Comparison of ENCODE assay signal across 1 cellular context in the genomic region with DNA sequence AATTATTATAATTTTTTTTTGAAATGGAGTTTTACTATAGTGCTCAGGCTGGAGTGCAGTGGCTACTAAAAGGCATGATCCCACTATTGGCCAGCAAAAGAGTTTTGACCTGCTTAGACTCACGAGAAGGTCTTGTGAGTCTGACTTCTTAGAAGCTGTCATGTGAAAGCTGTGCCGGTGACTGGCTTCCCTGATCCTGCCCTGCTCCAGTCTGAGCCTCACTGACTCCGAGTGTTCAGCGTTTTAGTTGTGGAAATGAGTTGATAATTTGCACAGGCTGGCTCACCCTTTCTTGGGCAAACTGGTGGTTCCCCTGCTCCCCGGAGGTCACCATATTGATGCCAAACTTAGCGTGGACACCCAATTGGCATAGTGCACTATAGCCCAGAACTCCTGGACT.
TF ChIP-seq lines count a peak whose summit lies in the region.

No MANE protein-coding gene starts in this region.

TF ChIP-seq in H1, 55 proteins besides CTCF, POLR2A, EP300 and RAD21:
- TF ChIP-seq POLR2AphosphoS5 (IDR thresholded peaks at IDR 0.05; ENCODE audit: low read depth, low read length), result no peak
